In genomic region chr1:183195146-183195571, GRCh38 we compare ENCODE assay signal across 9 cellular contexts. TPM values are rescaled to one million over a fixed set of nuclear protein-coding genes. Genes with fewer than 3 reads are reported as not detected.
A peak's percentile ranks its signal among the peaks of the same experiment; 100 is the strongest.
DNase-seq lines count a peak whose midpoint lies in the region; ATAC-seq and TF ChIP-seq lines count a peak whose summit lies in the region.
"Had no signal": no experiment of that assay in that cellular context is flagged by ENCODE, and none has a peak within 500 bp of the region (broad histone marks: within the 10 kb centered on the region; RNA-seq: fewer than 3 reads in every experiment).

No MANE protein-coding gene starts in this region.

- no peak overlapping the region for H3K4me3 Mint-ChIP-seq in immature natural killer cell
- no peak overlapping the region for H3K4me3 Mint-ChIP-seq in progenitor cell of endocrine pancreas (ENCODE audit: low read depth)

- H3K27me3 Mint-ChIP-seq in immature natural killer cell (ENCODE audit: low read depth in 3 of 3) (peaks cover 0 to 6% (median 0%) of the 10 kb centered on the region in 3 donors), progenitor cell of endocrine pancreas (peaks cover 11% of the 10 kb centered on the region)

- DNase-seq in AG08395 (ENCODE audit: low spot score) (peak; percentile 25), brain microvascular endothelial cell (peak; percentile 49), immature natural killer cell (no peak), progenitor cell of endocrine pancreas (ENCODE audit: low spot score, unreplicated experiment) (no peak), NOMO-1 treated with DMSO at 0.1 percent for 48 hours (lab: John Stamatoyannopoulos, UW; ENCODE audit: unreplicated experiment) (no peak), NCI-H1694 (lab: John Stamatoyannopoulos, UW) (no peak)
- DNase-seq: uterus had no signal

- in situ Hi-C loops in brain microvascular endothelial cell (cut with HindIII; ENCODE audit: low pct_ligation_motif_present, low sequenced_read_pairs), result no loop called here

- ATAC-seq in GM19438 (IDR thresholded peaks at IDR 0.05; ENCODE audit: low read depth, unreplicated experiment) (peak; percentile 50), HG03280 (IDR thresholded peaks at IDR 0.05; ENCODE audit: unreplicated experiment) (peak; percentile 51)

- H3K36me3 Mint-ChIP-seq in immature natural killer cell, result no peaks in the 10 kb centered on the region
- H3K36me3 Mint-ChIP-seq in progenitor cell of endocrine pancreas (ENCODE audit: insufficient read depth), result no peaks in the 10 kb centered on the region

- H3K4me3 ChIP-seq in brain microvascular endothelial cell (ENCODE audit: low read depth, low read length), result no peak overlapping the region
- H3K4me3 ChIP-seq: uterus had no signal

- no peak overlapping the region for H3K27ac Mint-ChIP-seq in immature natural killer cell
- no peak overlapping the region for H3K27ac Mint-ChIP-seq in progenitor cell of endocrine pancreas

- peak overlapping the region; percentile 14 for H3K27ac ChIP-seq in brain microvascular endothelial cell
- H3K27ac ChIP-seq: uterus had no signal

- H3K27me3 ChIP-seq in brain microvascular endothelial cell (replicated peaks), result no peaks in the 10 kb centered on the region
- H3K27me3 ChIP-seq: uterus had no signal

- H3K9me3 Mint-ChIP-seq in immature natural killer cell (peaks cover 0 to 3% (median 0%) of the 10 kb centered on the region in 6 donors), progenitor cell of endocrine pancreas (ENCODE audit: low read depth) (no peaks in the 10 kb centered on the region)

- TF ChIP-seq CTCF in brain microvascular endothelial cell (IDR thresholded peaks at IDR 0.05; ENCODE audit: low read depth, low read length, missing control alignments) (no peak), progenitor cell of endocrine pancreas (IDR thresholded peaks at IDR 0.05; ENCODE audit: unreplicated experiment) (no peak)

- H3K36me3 ChIP-seq in brain microvascular endothelial cell (replicated peaks), result no peaks in the 10 kb centered on the region
- H3K36me3 ChIP-seq: uterus had no signal

- H3K4me1 Mint-ChIP-seq in immature natural killer cell (peaks cover 3 to 12% of the 10 kb centered on the region in 2 donors), progenitor cell of endocrine pancreas (ENCODE audit: low read depth) (no peaks in the 10 kb centered on the region)

RNA-seq across cellular contexts. Expression of gene LAMC2, which starts 9.1 kb away (rescaled TPM):
- polyA plus RNA-seq in immature natural killer cell, result not detected
- total RNA-seq in progenitor cell of endocrine pancreas, result 4.5 and 5.8 TPM in 2 replicates

Comparison
In these comparisons a context has a peak if more than half of its experiments do, and no peak if none do; other contexts are left out.
1. DNase-seq: peak in AG08395 (single experiment) and brain microvascular endothelial cell (single experiment); none in immature natural killer cell (0 of 3), progenitor cell of endocrine pancreas (single experiment), NOMO-1 treated with DMSO at 0.1 percent for 48 hours (single experiment) and NCI-H1694 (single experiment).